ENCODE assay signal across 10 cellular contexts in genomic region chr19:19388568-19389555, GRCh38. TPM values are rescaled to one million over a fixed set of nuclear protein-coding genes. Genes with fewer than 3 reads are reported as not detected.
A peak's percentile ranks its signal among the peaks of the same experiment; 100 is the strongest.
DNase-seq lines count a peak whose midpoint lies in the region; ATAC-seq, FAIRE-seq and TF ChIP-seq lines count a peak whose summit lies in the region.
"Had no signal": no experiment of that assay in that cellular context is flagged by ENCODE, and none has a peak within 500 bp of the region (broad histone marks: within the 10 kb centered on the region; RNA-seq: fewer than 3 reads in every experiment).

No MANE protein-coding gene starts in this region.

- no peak overlapping the region for H3K9ac ChIP-seq in kidney (ENCODE audit: low read length in 2 of 2)

- DNase-seq in T-helper 1 cell (no peak), kidney (peak; percentile 5), stomach (no peak), NCI-H510A treated with DMSO at 0.1 percent for 48 hours (lab: John Stamatoyannopoulos, UW) (no peak)
- no peak for DNase-seq in activated CD8-positive, alpha-beta T cell treated with anti-CD3 and anti-CD28 coated beads, Interleukin-2, amount 10 ng/mL, durations not matched to agents 7 days and 5 days
- DNase-seq: MM.1S had no signal

- POLR2A ChIA-PET in activated CD8-positive, alpha-beta T cell treated with anti-CD3 and anti-CD28 coated beads, Interleukin-2, amount 10 ng/mL, durations not matched to agents 7 days and 5 days (lab: Charles Lee), result interaction anchor here (1.1 kb wide), 1 partner anchor 16 kb away, joined by 3 read pairs; the partner anchor contains the start of gene GATAD2A

- H3K36me3 ChIP-seq in kidney (ENCODE audit: control insufficient read depth in 1 of 2, insufficient read depth in 2 of 2, low read length in 2 of 2), result no peaks in the 10 kb centered on the region
- H3K36me3 ChIP-seq in stomach, result no peaks in the 10 kb centered on the region

- H3K4me3 Mint-ChIP-seq in T-helper 1 cell treated with Interleukin-12 subunit alpha and Interleukin-12 subunit beta and Interleukin-4 antibody, amounts not matched to agents 30 μg/mL and 1 μg/mL, for 36 hours, result peak overlapping the region; percentile 96
- peak overlapping the region; percentile 84 for H3K4me3 Mint-ChIP-seq in activated CD8-positive, alpha-beta T cell treated with anti-CD3 and anti-CD28 coated beads, Interleukin-2, amount 10 ng/mL, durations not matched to agents 7 days and 5 days

- H3K4me3 ChIP-seq in kidney (ENCODE audit: low read length in 2 of 2), result peak overlapping the region; percentile 22 to 33
- H3K4me3 ChIP-seq in stomach, result no peak overlapping the region

- H3K27ac ChIP-seq in kidney (ENCODE audit: low read depth in 2 of 2, low read length in 2 of 2) (peak overlapping the region; percentile 1 to 34), stomach (peak overlapping the region in 4 of 5 donors; percentile 22 to 92 (median 48))

- ATAC-seq in activated CD8-positive, alpha-beta T cell treated with anti-CD3 and anti-CD28 coated beads, Interleukin-2, amount 10 ng/mL, durations not matched to agents 7 days and 5 days, result no peak
- ATAC-seq in HG03432 (IDR thresholded peaks at IDR 0.05; ENCODE audit: unreplicated experiment) (no peak), GM19328 (IDR thresholded peaks at IDR 0.05; ENCODE audit: unreplicated experiment) (no peak)

- intact Hi-C loops in kidney (cut with DNase I) (no loop called here), stomach (cut with DNase I; ENCODE audit: low total_unique reads) (no loop called here)

- peaks cover 43% of the 10 kb centered on the region for H3K4me1 Mint-ChIP-seq in T-helper 1 cell treated with Interleukin-12 subunit alpha and Interleukin-12 subunit beta and Interleukin-4 antibody, amounts not matched to agents 30 μg/mL and 1 μg/mL, for 36 hours (ENCODE audit: low read depth)
- H3K4me1 Mint-ChIP-seq in activated CD8-positive, alpha-beta T cell treated with anti-CD3 and anti-CD28 coated beads, Interleukin-2, amount 10 ng/mL, durations not matched to agents 7 days and 5 days (ENCODE audit: low read depth), result peaks cover 67% of the 10 kb centered on the region

- no peaks in the 10 kb centered on the region for H3K27me3 Mint-ChIP-seq in T-helper 1 cell treated with Interleukin-12 subunit alpha and Interleukin-12 subunit beta and Interleukin-4 antibody, amounts not matched to agents 30 μg/mL and 1 μg/mL, for 36 hours (ENCODE audit: low read depth)
- no peaks in the 10 kb centered on the region for H3K27me3 Mint-ChIP-seq in activated CD8-positive, alpha-beta T cell treated with anti-CD3 and anti-CD28 coated beads, Interleukin-2, amount 10 ng/mL, durations not matched to agents 7 days and 5 days (ENCODE audit: low read depth)

- peak overlapping the region; percentile 41 for H3K27ac Mint-ChIP-seq in T-helper 1 cell treated with Interleukin-12 subunit alpha and Interleukin-12 subunit beta and Interleukin-4 antibody, amounts not matched to agents 30 μg/mL and 1 μg/mL, for 36 hours
- peak overlapping the region; percentile 68 for H3K27ac Mint-ChIP-seq in activated CD8-positive, alpha-beta T cell treated with anti-CD3 and anti-CD28 coated beads, Interleukin-2, amount 10 ng/mL, durations not matched to agents 7 days and 5 days

- no peaks in the 10 kb centered on the region for H3K27me3 ChIP-seq in stomach

- H3K4me1 ChIP-seq in kidney (ENCODE audit: control insufficient read depth in 1 of 2, insufficient read depth in 1 of 2, low read depth in 1 of 2, low read length in 2 of 2) (peaks cover 28 to 29% of the 10 kb centered on the region in 2 donors), stomach (peaks cover 28 to 91% (median 64%) of the 10 kb centered on the region in 4 donors)

- no peak for FAIRE-seq in kidney (lab: Jason Lieb, UNC)
- FAIRE-seq: islet of Langerhans had no signal

- WGBS in stomach, 5 donors, result 37 to 50% (median 40%) methylated on average over 13 of the region's 13 CpGs

- H3K9me3 ChIP-seq in kidney (ENCODE audit: control insufficient read depth in 1 of 2, low read length in 2 of 2), result no peaks in the 10 kb centered on the region
- H3K9me3 ChIP-seq in stomach, result no peaks in the 10 kb centered on the region

- no peak for TF ChIP-seq POLR2A in stomach (IDR thresholded peaks at IDR 0.05)

- peaks cover 9% of the 10 kb centered on the region for H3K36me3 Mint-ChIP-seq in T-helper 1 cell treated with Interleukin-12 subunit alpha and Interleukin-12 subunit beta and Interleukin-4 antibody, amounts not matched to agents 30 μg/mL and 1 μg/mL, for 36 hours (ENCODE audit: low read depth)
- H3K36me3 Mint-ChIP-seq in activated CD8-positive, alpha-beta T cell treated with anti-CD3 and anti-CD28 coated beads, Interleukin-2, amount 10 ng/mL, durations not matched to agents 7 days and 5 days (ENCODE audit: low read depth), result peaks cover 40% of the 10 kb centered on the region

- no peaks in the 10 kb centered on the region for H3K9me3 Mint-ChIP-seq in T-helper 1 cell treated with Interleukin-12 subunit alpha and Interleukin-12 subunit beta and Interleukin-4 antibody, amounts not matched to agents 30 μg/mL and 1 μg/mL, for 36 hours
- no peaks in the 10 kb centered on the region for H3K9me3 Mint-ChIP-seq in activated CD8-positive, alpha-beta T cell treated with anti-CD3 and anti-CD28 coated beads, Interleukin-2, amount 10 ng/mL, durations not matched to agents 7 days and 5 days (ENCODE audit: insufficient read depth)

- CTCF ChIA-PET in activated CD8-positive, alpha-beta T cell treated with anti-CD3 and anti-CD28 coated beads, Interleukin-2, amount 10 ng/mL, durations not matched to agents 7 days and 5 days (lab: Charles Lee), result interaction anchor here (3.4 to 4.5 kb wide), 2 partner anchors 22 to 101 kb away, joined by 11 to 24 read pairs; no protein-coding TSS in a partner anchor

- no peak for TF ChIP-seq CTCF in kidney (IDR thresholded peaks at IDR 0.05; ENCODE audit: borderline replicate concordance, extremely low read depth, insufficient read depth)
- no peak for TF ChIP-seq CTCF in stomach (IDR thresholded peaks at IDR 0.05)

- TF ChIP-seq EP300 in stomach (IDR thresholded peaks at IDR 0.05), result no peak

RNA-seq across cellular contexts. Expression of gene GATAD2A, which starts 16.6 kb away (rescaled TPM):
- 100 to 1,000 TPM; 180 TPM for total RNA-seq in activated CD8-positive, alpha-beta T cell treated with anti-CD3 and anti-CD28 coated beads, Interleukin-2, amount 10 ng/mL, durations not matched to agents 7 days and 5 days
- total RNA-seq in kidney, result 91.0 TPM
- 18.0 TPM for polyA plus RNA-seq in kidney (ENCODE audit: insufficient read depth, low read depth, low replicate concordance)
- total RNA-seq in stomach, result 100 to 1,000 TPM in 1 of 5 donors, 10 to 100 TPM in 3, 1 to 10 TPM in 1; 9.3 to 119 (median 27.2) TPM
- polyA plus RNA-seq in stomach, result 10 to 100 TPM; 10.1 to 21.4 (median 17.9) TPM

Comparison
In these comparisons a context has a peak if more than half of its experiments do, and no peak if none do; other contexts are left out.
1. H3K4me3 ChIP-seq: peak in kidney (2 of 2); none in stomach (0 of 4).